ENCODE assay signal across 9 cellular contexts in the genomic region with DNA sequence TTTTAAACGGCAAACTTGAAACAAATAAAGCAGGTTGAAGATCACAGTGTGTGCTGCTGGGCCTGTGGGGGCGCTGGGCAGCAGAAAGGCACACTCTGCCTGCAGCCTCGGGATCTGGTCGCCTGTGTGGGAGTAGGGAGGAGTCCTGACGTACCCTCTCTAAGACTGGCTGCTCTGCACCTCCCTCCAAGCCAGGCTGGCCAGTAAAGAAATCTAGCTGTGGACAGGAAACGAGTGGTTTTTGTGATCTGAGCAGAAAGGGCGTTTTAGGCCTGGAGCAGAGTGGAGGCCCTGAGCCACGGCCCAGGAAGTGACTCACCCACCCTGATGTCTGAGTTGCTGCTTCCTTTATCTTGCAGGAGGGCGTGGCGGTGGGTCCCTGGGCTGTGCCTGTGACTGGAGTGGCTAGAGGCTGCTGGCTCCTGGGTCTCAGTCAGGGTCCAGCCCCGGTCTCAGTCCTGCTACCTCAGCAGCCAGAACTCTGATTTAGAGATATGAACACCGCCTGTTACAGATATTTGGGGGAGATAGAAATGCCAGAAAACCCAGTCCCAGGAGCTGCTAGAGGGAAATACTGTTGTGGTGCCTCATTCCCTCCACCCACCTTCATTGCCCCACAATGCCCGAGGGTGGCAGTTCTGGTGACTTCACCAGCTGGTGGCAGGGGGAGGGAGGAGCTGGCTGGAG. TPM values are rescaled to one million over a fixed set of nuclear protein-coding genes. Genes with fewer than 3 reads are reported as not detected.
DNase-seq lines count a peak whose midpoint lies in the region; ATAC-seq, FAIRE-seq and TF ChIP-seq lines count a peak whose summit lies in the region.
"Had no signal": no experiment of that assay in that cellular context is flagged by ENCODE, and none has a peak within 500 bp of the region (broad histone marks: within the 10 kb centered on the region; RNA-seq: fewer than 3 reads in every experiment).

No MANE protein-coding gene starts in this region.

- H3K27me3 ChIP-seq in A673 (replicated peaks; ENCODE audit: insufficient read depth, low read depth, low read length, poor library complexity) = peaks cover 5% of the 10 kb centered on the region
- no peaks in the 10 kb centered on the region for H3K27me3 ChIP-seq in duodenal mucosa (ENCODE audit: control insufficient read depth in 1 of 2, insufficient read depth in 2 of 2, low read length in 2 of 2)

- no TSS peak for BruUV-seq in A673 (replicated peaks; lab: Mats Ljungman, UMichigan)

- CTCF ChIA-PET in A673 (lab: Charles Lee) = no interaction called here

- peak; percentile 96 for FAIRE-seq in GM18507 (lab: Jason Lieb, UNC)

- intact Hi-C loops in A673 (cut with micrococcal nuclease; ENCODE audit: unreplicated experiment) = no loop called here

- peak; percentile 70 for TF ChIP-seq CTCF in A673 (conservative IDR thresholded peaks at IDR 0.05; ENCODE audit: low read depth, low read length)

- peak; percentile 96 for ATAC-seq in HG02973 (IDR thresholded peaks at IDR 0.05; ENCODE audit: unreplicated experiment)

- peak overlapping the region; percentile 75 for H3K27ac ChIP-seq in A673 (ENCODE audit: low read depth, low read length, poor library complexity, severe bottlenecking)
- H3K27ac ChIP-seq in duodenal mucosa (ENCODE audit: low read depth, low read length) = peak overlapping the region; percentile 81

- POLR2A ChIA-PET in A673 (lab: Charles Lee; ENCODE audit: low non-redundant PET) = no interaction called here

- H3K36me3 ChIP-seq in A673 (ENCODE audit: insufficient read depth, low read length, poor library complexity, severe bottlenecking) (no peaks in the 10 kb centered on the region), duodenal mucosa (ENCODE audit: control insufficient read depth in 1 of 2, insufficient read depth in 2 of 2, low read length in 2 of 2) (no peaks in the 10 kb centered on the region)

- peak overlapping the region; percentile 65 to 74 for H3K9ac ChIP-seq in duodenal mucosa (ENCODE audit: low read depth in 1 of 2, low read length in 2 of 2)

- H3K4me3 ChIP-seq in A673 (ENCODE audit: low read depth, low read length, poor library complexity, severe bottlenecking) = no peak overlapping the region
- H3K4me3 ChIP-seq in duodenal mucosa (ENCODE audit: low read depth in 1 of 2, low read length in 2 of 2) = peak overlapping the region; percentile 40 to 56

- DNase-seq in A673 (ENCODE audit: low spot score) (peak; percentile 96), GM18507 (ENCODE audit: extremely low spot score, insufficient read length, low read depth) (peak; percentile 75), NCI-H69 (lab: John Stamatoyannopoulos, UW) (peak; percentile 97), lung microvascular endothelial cell (ENCODE audit: low read depth in 2 of 2) (peak; percentile 79 to 97)
- DNase-seq in activated CD4-positive, alpha-beta T cell treated with anti-CD3 and anti-CD28 coated beads, Interleukin-2, amount 50 U/mL, for 4 hours = peak; percentile 78 to 79
- peak; percentile 59 to 70 (median 68) for DNase-seq in stimulated activated CD4-positive, alpha-beta T cell treated with anti-CD3 and anti-CD28 coated beads, TNF-alpha, amount 100 ng/mL, for 4 hours (ENCODE audit: low read depth in 3 of 3)

- H3K4me1 ChIP-seq in A673 (ENCODE audit: insufficient read depth, low read length, poor library complexity, severe bottlenecking) (peaks cover 15% of the 10 kb centered on the region), duodenal mucosa (ENCODE audit: control insufficient read depth in 1 of 2, insufficient read depth in 2 of 2, low read length in 2 of 2) (peaks cover 18 to 29% of the 10 kb centered on the region in 2 donors)

- H3K9me3 ChIP-seq in A673 (ENCODE audit: low read depth, low read length, poor library complexity, severe bottlenecking) = no peaks in the 10 kb centered on the region
- no peaks in the 10 kb centered on the region for H3K9me3 ChIP-seq in duodenal mucosa (ENCODE audit: control insufficient read depth in 1 of 2, low read length in 2 of 2)

RNA-seq across cellular contexts. Expression of a gene that starts 11.3 kb away (rescaled TPM):
- total RNA-seq in A673 (2021) = 140 and 151 TPM in 2 replicates
- total RNA-seq in lung microvascular endothelial cell = 4.8 and 18.7 TPM in 2 replicates

RNA-seq across cellular contexts. Expression of a gene that starts 40.8 kb away (rescaled TPM):
- not detected in 2 replicates for total RNA-seq in A673 (2021)
- not detected in 2 replicates for total RNA-seq in lung microvascular endothelial cell
- total RNA-seq: T-helper 1 cell treated with Interleukin-12 subunit alpha and Interleukin-12 subunit beta and Interleukin-4 antibody, amounts not matched to agents 30 ng/mL and 1 ng/mL, for 36 hours had no signal

RNA-seq across cellular contexts. Expression of a gene that starts 54.4 kb away (rescaled TPM):
- total RNA-seq in A673 (2021) (34.0 and 42.4 TPM in 2 replicates), lung microvascular endothelial cell (127 and 147 TPM in 2 replicates)
